9 cellular contexts compared by ENCODE assay signal in the genomic region with DNA sequence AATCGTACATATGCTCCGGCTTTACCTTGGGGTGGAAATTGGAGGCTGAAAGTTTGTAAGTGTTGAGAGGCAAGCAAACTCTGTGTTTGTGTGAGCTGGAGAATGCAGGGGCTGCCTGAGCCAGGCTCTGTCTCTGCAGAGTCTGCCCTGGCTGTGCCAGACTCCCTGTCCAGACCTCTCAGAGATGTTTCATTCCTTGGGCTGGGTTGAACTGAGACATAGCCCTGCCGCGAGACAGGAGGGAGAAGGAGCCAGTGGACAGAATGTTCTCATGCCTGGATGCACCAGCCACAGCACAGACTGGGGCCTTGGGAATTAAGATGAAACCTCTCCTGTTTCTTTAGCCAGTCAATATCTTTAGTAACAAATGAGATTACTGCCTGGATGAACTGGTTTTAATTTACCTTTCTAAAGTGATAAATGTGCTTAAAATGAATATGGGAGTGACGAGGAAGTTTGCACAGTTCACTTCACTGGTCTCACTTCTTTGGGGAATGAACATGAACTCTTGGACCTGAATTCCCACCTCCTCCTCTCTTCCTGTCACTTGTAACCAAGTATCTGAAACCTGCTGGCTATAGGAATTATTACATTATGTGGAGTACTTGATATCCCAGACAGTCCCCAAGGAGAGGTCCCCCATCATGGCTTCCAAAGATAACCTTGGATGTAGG. TPM values are rescaled to one million over a fixed set of nuclear protein-coding genes. Genes with fewer than 3 reads are reported as not detected.
DNase-seq lines count a peak whose midpoint lies in the region; ATAC-seq and TF ChIP-seq lines count a peak whose summit lies in the region.
"Had no signal": no experiment of that assay in that cellular context is flagged by ENCODE, and none has a peak within 500 bp of the region (broad histone marks: within the 10 kb centered on the region; RNA-seq: fewer than 3 reads in every experiment).

No MANE protein-coding gene starts in this region.

- DNase-seq in activated naive CD4-positive, alpha-beta T cell treated with anti-CD3 and anti-CD28 coated beads, Interleukin-2, amount 10 ng/mL, durations not matched to agents 7 days and 5 days, result no peak
- no peak for DNase-seq in activated naive CD4-positive, alpha-beta T cell (lab: John Stamatoyannopoulos, UW)
- DNase-seq in dorsolateral prefrontal cortex (peak in 2 of 10 donors; percentile 49 to 56), ureter (ENCODE audit: low spot score) (peak; percentile 70)
- no peak for DNase-seq in effector memory CD4-positive, alpha-beta T cell
- DNase-seq: SJCRH30 had no signal

- H3K27ac Mint-ChIP-seq in activated naive CD4-positive, alpha-beta T cell treated with anti-CD3 and anti-CD28 coated beads, Interleukin-2, amount 10 ng/mL, durations not matched to agents 7 days and 5 days, result peak overlapping the region; percentile 34

- H3K36me3 ChIP-seq in muscle layer of colon (ENCODE audit: insufficient read depth, low read length), result no peaks in the 10 kb centered on the region
- H3K36me3 ChIP-seq in effector memory CD4-positive, alpha-beta T cell (ENCODE audit: control insufficient read depth, insufficient read depth, low read length), result no peaks in the 10 kb centered on the region
- H3K36me3 ChIP-seq: SJCRH30 had no signal

- intact Hi-C loops in dorsolateral prefrontal cortex (cut with DNase I), result no loop called here

- peaks cover 30% of the 10 kb centered on the region for H3K36me3 Mint-ChIP-seq in activated naive CD4-positive, alpha-beta T cell treated with anti-CD3 and anti-CD28 coated beads, Interleukin-2, amount 10 ng/mL, durations not matched to agents 7 days and 5 days

- peak overlapping the region; percentile 15 for H3K9ac ChIP-seq in muscle layer of colon (ENCODE audit: low read length)

- H3K4me3 ChIP-seq in dorsolateral prefrontal cortex (peak overlapping the region in 26 of 59 donors; percentile 0 to 47 (median 16)), muscle layer of colon (ENCODE audit: low read depth in 1 of 2, low read length in 2 of 2) (peak overlapping the region in 1 of 2 donors; percentile 25)
- H3K4me3 ChIP-seq in effector memory CD4-positive, alpha-beta T cell (ENCODE audit: insufficient read depth, low read depth, low read length, poor library complexity, severe bottlenecking), result no peak overlapping the region
- H3K4me3 ChIP-seq: SJCRH30 had no signal

- H3K27me3 Mint-ChIP-seq in activated naive CD4-positive, alpha-beta T cell treated with anti-CD3 and anti-CD28 coated beads, Interleukin-2, amount 10 ng/mL, durations not matched to agents 7 days and 5 days, result no peaks in the 10 kb centered on the region

- peaks cover 70% of the 10 kb centered on the region for H3K4me1 Mint-ChIP-seq in activated naive CD4-positive, alpha-beta T cell treated with anti-CD3 and anti-CD28 coated beads, Interleukin-2, amount 10 ng/mL, durations not matched to agents 7 days and 5 days

- no peak overlapping the region for H3K4me3 Mint-ChIP-seq in activated naive CD4-positive, alpha-beta T cell treated with anti-CD3 and anti-CD28 coated beads, Interleukin-2, amount 10 ng/mL, durations not matched to agents 7 days and 5 days

- ATAC-seq in GM18517 (IDR thresholded peaks at IDR 0.05; ENCODE audit: unreplicated experiment), result no peak
- ATAC-seq in GM21381 (IDR thresholded peaks at IDR 0.05; ENCODE audit: unreplicated experiment), result no peak

- no peaks in the 10 kb centered on the region for H3K9me3 Mint-ChIP-seq in activated naive CD4-positive, alpha-beta T cell treated with anti-CD3 and anti-CD28 coated beads, Interleukin-2, amount 10 ng/mL, durations not matched to agents 7 days and 5 days

- H3K27ac ChIP-seq in dorsolateral prefrontal cortex (peak overlapping the region; percentile 90 to 100 (median 99)), muscle layer of colon (ENCODE audit: low read depth, low read length) (peak overlapping the region; percentile 94)
- H3K27ac ChIP-seq in effector memory CD4-positive, alpha-beta T cell (ENCODE audit: insufficient read depth, low read length, poor library complexity, severe bottlenecking), result no peak overlapping the region
- H3K27ac ChIP-seq: SJCRH30 had no signal

- H3K4me1 ChIP-seq in muscle layer of colon (ENCODE audit: insufficient read depth, low read length), result peaks cover 77% of the 10 kb centered on the region
- H3K4me1 ChIP-seq in effector memory CD4-positive, alpha-beta T cell (ENCODE audit: control insufficient read depth, insufficient read depth, low read length, poor library complexity, severe bottlenecking), result peaks cover 50% of the 10 kb centered on the region

- H3K27me3 ChIP-seq in dorsolateral prefrontal cortex (no peaks in the 10 kb centered on the region), muscle layer of colon (ENCODE audit: control insufficient read depth in 1 of 2, insufficient read depth in 2 of 2, low read length in 2 of 2) (no peaks in the 10 kb centered on the region)
- no peaks in the 10 kb centered on the region for H3K27me3 ChIP-seq in effector memory CD4-positive, alpha-beta T cell (replicated peaks; ENCODE audit: control insufficient read depth, insufficient read depth, low read length, poor library complexity, severe bottlenecking)
- H3K27me3 ChIP-seq: SJCRH30 had no signal

- H3K9me3 ChIP-seq in muscle layer of colon (ENCODE audit: low read length), result no peaks in the 10 kb centered on the region
- H3K9me3 ChIP-seq in effector memory CD4-positive, alpha-beta T cell (ENCODE audit: control insufficient read depth, low read length), result no peaks in the 10 kb centered on the region
- H3K9me3 ChIP-seq: SJCRH30 had no signal

- CTCF ChIA-PET in activated naive CD4-positive, alpha-beta T cell treated with anti-CD3 and anti-CD28 coated beads, Interleukin-2, amount 10 ng/mL, durations not matched to agents 7 days and 5 days (lab: Charles Lee), result no interaction called here

- TF ChIP-seq CTCF in dorsolateral prefrontal cortex (IDR thresholded peaks at IDR 0.05 in 54 of 56, conservative IDR thresholded peaks at IDR 0.05 in 2 of 56; ENCODE audit: low read depth in 1 of 56, partially characterized antibody in 56 of 56), result no peak

RNA-seq across cellular contexts. Expression of a gene that starts 40.1 kb away (rescaled TPM):
- total RNA-seq in dorsolateral prefrontal cortex (100 to 1,000 TPM in 1 of 120 experiments, 10 to 100 TPM in 119; 35.6 to 117 (median 58.9) TPM), ureter (29.4 TPM)
